In the genomic region with DNA sequence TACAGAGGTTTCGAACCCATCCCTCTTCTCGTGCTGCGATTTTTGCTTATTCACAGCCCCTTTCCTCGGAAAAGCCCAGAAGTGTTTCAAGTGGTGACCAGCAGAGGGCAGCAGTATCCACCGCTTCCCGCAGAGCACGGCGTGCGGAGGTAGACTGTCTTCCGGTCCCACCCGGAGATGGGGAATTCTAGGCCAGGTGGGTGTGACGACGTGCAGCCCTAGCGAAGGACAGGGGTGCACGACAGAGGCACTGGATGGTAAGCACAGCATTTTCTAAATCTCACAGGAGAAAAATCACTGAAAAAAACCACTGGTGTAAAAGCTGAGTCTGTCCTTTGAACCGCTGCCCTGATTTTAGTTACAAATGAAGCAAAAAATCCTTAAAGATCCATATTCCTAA, we compare ENCODE assay signal across 8 cellular contexts. TPM values are rescaled to one million over a fixed set of nuclear protein-coding genes. Genes with fewer than 3 reads are reported as not detected.
DNase-seq lines count a peak whose midpoint lies in the region; ATAC-seq, FAIRE-seq and TF ChIP-seq lines count a peak whose summit lies in the region.

No MANE protein-coding gene starts in this region.

- TF ChIP-seq CTCF in hepatocyte (IDR thresholded peaks at IDR 0.05; ENCODE audit: poor library complexity) (peak; percentile 91), gastrocnemius medialis (IDR thresholded peaks at IDR 0.05 in 4 of 5, conservative IDR thresholded peaks at IDR 0.05 in 1 of 5) (peak; percentile 75 to 91 (median 88))

- H3K27me3 ChIP-seq in hepatocyte (no peaks in the 10 kb centered on the region), gastrocnemius medialis (no peaks in the 10 kb centered on the region)

- FAIRE-seq in GM12892 (lab: Jason Lieb, UNC) = peak; percentile 98

- WGBS in hepatocyte (ENCODE audit: low lambda C conversion rate, missing lambda C conversion rate) = 8% methylated on average over 16 of the region's 16 CpGs

- H3K4me2 ChIP-seq in hepatocyte = peak overlapping the region; percentile 75

- no peaks in the 10 kb centered on the region for H4K20me1 ChIP-seq in hepatocyte (ENCODE audit: insufficient read depth, poor library complexity, severe bottlenecking)

- in situ Hi-C loops in gastrocnemius medialis (cut with MboI; ENCODE audit: low sequenced_read_pairs in 4 of 4) = loop anchor here in 2 of 4 donors (10.0 to 25.0 kb wide), 2 partner anchors 357 to 364 kb away; no protein-coding TSS in a partner anchor

- ATAC-seq in HG02642 (IDR thresholded peaks at IDR 0.05; ENCODE audit: poor library complexity, unreplicated experiment) = peak; percentile 97
- peak; percentile 78 to 80 for ATAC-seq in gastrocnemius medialis

- no peaks in the 10 kb centered on the region for H3K79me2 ChIP-seq in hepatocyte

- no peak for TF ChIP-seq POLR2A in GM12892 (IDR thresholded peaks at IDR 0.05; ENCODE audit: low read depth, low read length)
- TF ChIP-seq POLR2A in gastrocnemius medialis (IDR thresholded peaks at IDR 0.05) = no peak

- H3K27ac ChIP-seq in hepatocyte (no peak overlapping the region), gastrocnemius medialis (no peak overlapping the region)

- H3K9me2 ChIP-seq in hepatocyte (replicated peaks; ENCODE audit: insufficient read depth) = no peaks in the 10 kb centered on the region

- DNase-seq in GM12892 (ENCODE audit: insufficient read length) (peak; percentile 43), NCI-H1105 (lab: John Stamatoyannopoulos, UW) (peak; percentile 31), T-helper 1 cell (peak; percentile 60 to 73 (median 68)), anterior cingulate cortex (lab: John Stamatoyannopoulos, UW) (peak in 53 of 58 donors; percentile 16 to 75 (median 42)), hepatocyte (ENCODE audit: low spot score) (peak; percentile 84), gastrocnemius medialis (peak; percentile 20 to 41), GOT3 (lab: John Stamatoyannopoulos, UW) (no peak)

- no peaks in the 10 kb centered on the region for H3K9me3 ChIP-seq in hepatocyte (ENCODE audit: low read depth)
- no peaks in the 10 kb centered on the region for H3K9me3 ChIP-seq in gastrocnemius medialis

- intact Hi-C loops in gastrocnemius medialis (cut with DNase I; ENCODE audit: low total_unique reads) = loop anchor here (1.0 kb wide), 2 partner anchors 369 to 454 kb away; no protein-coding TSS in a partner anchor

- no peak overlapping the region for H3K4me3 ChIP-seq in hepatocyte
- H3K4me3 ChIP-seq in gastrocnemius medialis = peak overlapping the region; percentile 35 to 57 (median 44)

- peak overlapping the region; percentile 40 for H2AFZ ChIP-seq in hepatocyte

- H3K4me1 ChIP-seq in hepatocyte (ENCODE audit: insufficient read depth) (no peaks in the 10 kb centered on the region), gastrocnemius medialis (peaks cover 0 to 7% of the 10 kb centered on the region in 2 donors)

- H3K36me3 ChIP-seq in hepatocyte (replicated peaks; ENCODE audit: insufficient read depth, low read depth) = no peaks in the 10 kb centered on the region
- no peaks in the 10 kb centered on the region for H3K36me3 ChIP-seq in gastrocnemius medialis

RNA-seq across cellular contexts. Expression of a gene that starts 7.4 kb away (rescaled TPM):
- 97.1 TPM for polyA plus RNA-seq in GM12892 (2012; ENCODE audit: missing spikeins)
- total RNA-seq in hepatocyte (99.6 and 101 TPM in 2 replicates), gastrocnemius medialis (100 to 1,000 TPM; 150 to 220 (median 180) TPM)
- 104 and 111 TPM in 2 replicates for polyA plus RNA-seq in hepatocyte
